14 cellular contexts compared by ENCODE assay signal in the genomic region with DNA sequence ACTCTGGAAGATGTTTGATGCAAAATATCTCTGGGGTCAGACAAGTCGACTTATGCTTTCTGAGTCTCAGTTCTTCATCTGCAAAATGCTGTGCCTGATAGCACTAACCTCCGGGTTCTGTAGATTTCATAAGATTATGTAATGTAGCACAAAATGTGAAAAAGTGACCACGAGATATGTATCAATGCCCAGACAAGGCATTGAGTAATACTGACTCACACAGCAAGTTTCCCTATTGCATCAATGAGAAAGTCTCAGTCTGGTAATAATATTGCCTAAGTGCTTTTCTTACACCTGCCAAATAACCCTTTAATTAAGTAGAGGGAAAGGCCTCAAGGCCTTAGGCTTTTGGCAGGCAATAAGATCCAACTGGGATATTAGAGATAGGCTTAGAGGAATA. TPM values are rescaled to one million over a fixed set of nuclear protein-coding genes. Genes with fewer than 3 reads are reported as not detected.
DNase-seq lines count a peak whose midpoint lies in the region; ATAC-seq and TF ChIP-seq lines count a peak whose summit lies in the region.
"Had no signal": no experiment of that assay in that cellular context is flagged by ENCODE, and none has a peak within 500 bp of the region (broad histone marks: within the 10 kb centered on the region; RNA-seq: fewer than 3 reads in every experiment).

No MANE protein-coding gene starts in this region.

- H3K36me3 ChIP-seq in suprapubic skin = no peaks in the 10 kb centered on the region
- H3K36me3 ChIP-seq in CD4-positive, alpha-beta memory T cell (ENCODE audit: insufficient read depth, low read length) = no peaks in the 10 kb centered on the region
- H3K36me3 ChIP-seq: neural progenitor cell had no signal

- no peaks in the 10 kb centered on the region for H3K4me1 Mint-ChIP-seq in CD4-positive, alpha-beta memory T cell
- H3K4me1 Mint-ChIP-seq: WTC11 had no signal

- peak; percentile 81 for ATAC-seq in foreskin keratinocyte
- ATAC-seq in GM18909 (IDR thresholded peaks at IDR 0.05; ENCODE audit: poor library complexity, unreplicated experiment) = no peak
- ATAC-seq: WTC11 had no signal

- H3K27ac ChIP-seq in foreskin keratinocyte (no peak overlapping the region), suprapubic skin (peak overlapping the region; percentile 49)
- H3K27ac ChIP-seq in CD4-positive, alpha-beta memory T cell (ENCODE audit: low read depth, low read length) = no peak overlapping the region
- H3K27ac ChIP-seq: 22Rv1, neural progenitor cell had no signal

- no peak for TF ChIP-seq EP300 in suprapubic skin (IDR thresholded peaks at IDR 0.05)

- CTCF ChIA-PET in CD4-positive, alpha-beta memory T cell (lab: Charles Lee; ENCODE audit: partially characterized antibody) = no interaction called here

- H3K36me3 Mint-ChIP-seq in CD4-positive, alpha-beta memory T cell = no peaks in the 10 kb centered on the region
- H3K36me3 Mint-ChIP-seq: neural progenitor cell, WTC11 had no signal

- 28% methylated on average over 3 of the region's 3 CpGs for WGBS in suprapubic skin

- no peaks in the 10 kb centered on the region for H3K9me3 Mint-ChIP-seq in CD4-positive, alpha-beta memory T cell
- H3K9me3 Mint-ChIP-seq: neural progenitor cell, WTC11 had no signal

- DNase-seq in NCI-H1694 treated with DMSO at 0.1 percent for 48 hours (lab: John Stamatoyannopoulos, UW) = peak; percentile 0
- DNase-seq in NCI-H1694 (lab: John Stamatoyannopoulos, UW) = no peak
- peak; percentile 90 for DNase-seq in SIG-M5 (lab: John Stamatoyannopoulos, UW)
- peak; percentile 75 to 83 for DNase-seq in foreskin keratinocyte
- no peak for DNase-seq in suprapubic skin (ENCODE audit: low spot score in 2 of 2)
- no peak for DNase-seq in NCI-H1105 (lab: John Stamatoyannopoulos, UW)
- DNase-seq in CD4-positive, alpha-beta memory T cell = no peak
- DNase-seq: activated effector memory CD4-positive, alpha-beta T cell treated with anti-CD3 and anti-CD28 coated beads, Interleukin-2, amount 50 U/mL, for 16 hours; H7; NCI-H1417 treated with DMSO at 0.1 percent for 48 hours had no signal

- TF ChIP-seq CTCF in foreskin keratinocyte (conservative IDR thresholded peaks at IDR 0.05) (no peak), suprapubic skin (IDR thresholded peaks at IDR 0.05) (no peak)

- H3K27me3 Mint-ChIP-seq in CD4-positive, alpha-beta memory T cell = peaks cover 8 to 11% of the 10 kb centered on the region in 2 donors

- POLR2A ChIA-PET in CD4-positive, alpha-beta memory T cell (lab: Charles Lee; ENCODE audit: partially characterized antibody) = no interaction called here

- H3K27me3 ChIP-seq in foreskin keratinocyte (peaks cover 30% of the 10 kb centered on the region), suprapubic skin (no peaks in the 10 kb centered on the region)
- H3K27me3 ChIP-seq in CD4-positive, alpha-beta memory T cell (ENCODE audit: insufficient read depth, low read length) = peaks cover 5% of the 10 kb centered on the region
- H3K27me3 ChIP-seq: neural progenitor cell had no signal

- H3K9me3 ChIP-seq in suprapubic skin = no peaks in the 10 kb centered on the region
- no peaks in the 10 kb centered on the region for H3K9me3 ChIP-seq in CD4-positive, alpha-beta memory T cell (ENCODE audit: control insufficient read depth in 1 of 2, low read length in 2 of 2)

- H3K4me3 ChIP-seq in suprapubic skin = no peak overlapping the region
- no peak overlapping the region for H3K4me3 ChIP-seq in CD4-positive, alpha-beta memory T cell (ENCODE audit: low read length in 2 of 2)
- H3K4me3 ChIP-seq: neural progenitor cell had no signal

- H3K4me1 ChIP-seq in foreskin keratinocyte (no peaks in the 10 kb centered on the region), suprapubic skin (peaks cover 44% of the 10 kb centered on the region)
- no peaks in the 10 kb centered on the region for H3K4me1 ChIP-seq in CD4-positive, alpha-beta memory T cell (ENCODE audit: insufficient read depth, low read length)

- no peak overlapping the region for H3K27ac Mint-ChIP-seq in CD4-positive, alpha-beta memory T cell
- H3K27ac Mint-ChIP-seq: neural progenitor cell, WTC11 had no signal

- H3K4me3 Mint-ChIP-seq in CD4-positive, alpha-beta memory T cell = no peak overlapping the region
- H3K4me3 Mint-ChIP-seq: neural progenitor cell, WTC11 had no signal

- intact Hi-C loops in CD4-positive, alpha-beta memory T cell (cut with micrococcal nuclease) = no loop called here

- no peak for TF ChIP-seq POLR2A in suprapubic skin (IDR thresholded peaks at IDR 0.05)

RNA-seq across cellular contexts. Expression of gene MMP2, which starts 41.4 kb away (rescaled TPM):
- total RNA-seq in foreskin keratinocyte (52.9 and 95.7 TPM in 2 replicates), suprapubic skin (100 to 1,000 TPM in 2 of 4 donors, 10 to 100 TPM in 2; 71.4 to 175 (median 120) TPM)
- polyA plus RNA-seq in foreskin keratinocyte = 46.8 and 88.3 TPM in 2 replicates
- under 1 TPM; 0.55 to 0.84 TPM for total RNA-seq in CD4-positive, alpha-beta memory T cell
- not detected for polyA plus RNA-seq in CD4-positive, alpha-beta memory T cell

Comparison
In these comparisons a context has a peak if more than half of its experiments do, and no peak if none do; other contexts are left out.
1. DNase-seq: peak in NCI-H1694 treated with DMSO at 0.1 percent for 48 hours (single experiment), SIG-M5 (single experiment) and foreskin keratinocyte (2 of 2); none in NCI-H1694 (single experiment), suprapubic skin (0 of 2), NCI-H1105 (single experiment) and CD4-positive, alpha-beta memory T cell (0 of 5).
2. RNA of gene MMP2, which starts 41.4 kb away (total RNA-seq): 71.4 to 175 TPM in suprapubic skin and 52.9 to 95.7 TPM in foreskin keratinocyte; 0.55 to 0.84 TPM in CD4-positive, alpha-beta memory T cell; every median in the first group is over 10 times any median in the second.